12 cellular contexts compared by ENCODE assay signal in the genomic region with DNA sequence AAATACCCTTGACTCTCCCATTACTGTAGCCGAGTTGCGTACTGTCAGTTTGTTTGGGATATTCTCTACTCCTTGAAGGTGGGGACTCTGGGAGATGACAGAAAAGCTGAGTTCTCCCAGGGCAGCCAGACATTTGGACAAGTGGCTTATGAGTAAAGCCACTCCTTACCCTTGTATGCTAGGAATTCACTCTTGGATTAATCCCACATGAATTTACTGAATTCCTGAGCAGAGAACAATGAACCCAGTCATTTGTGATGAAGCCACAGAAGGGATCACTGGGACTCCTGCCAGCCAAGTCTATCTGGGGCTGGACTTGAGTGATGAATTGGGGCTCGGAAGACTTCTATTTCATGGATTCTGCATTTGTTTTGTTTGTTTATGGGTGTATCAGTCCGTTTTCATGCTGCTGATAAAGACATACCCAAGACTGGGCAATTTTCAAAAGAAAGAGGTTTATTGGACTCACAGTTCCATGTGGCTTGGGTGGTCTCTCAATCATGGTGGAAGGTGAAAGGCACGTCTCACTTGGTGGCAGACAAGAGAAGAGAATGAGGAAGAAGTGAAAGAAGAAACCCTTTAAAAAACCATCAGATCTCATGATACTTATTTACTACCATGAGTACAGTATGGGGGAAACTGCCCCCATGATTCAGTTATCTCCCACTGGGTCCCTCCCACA. TPM values are rescaled to one million over a fixed set of nuclear protein-coding genes. Genes with fewer than 3 reads are reported as not detected.
DNase-seq lines count a peak whose midpoint lies in the region; ATAC-seq and TF ChIP-seq lines count a peak whose summit lies in the region.
"Had no signal": no experiment of that assay in that cellular context is flagged by ENCODE, and none has a peak within 500 bp of the region (broad histone marks: within the 10 kb centered on the region; RNA-seq: fewer than 3 reads in every experiment).

No MANE protein-coding gene starts in this region.

- H3K9ac ChIP-seq in skeletal muscle satellite cell (ENCODE audit: low read depth, low read length), result peak overlapping the region; percentile 65

- ATAC-seq in foreskin keratinocyte (peak; percentile 87), HG02973 (IDR thresholded peaks at IDR 0.05; ENCODE audit: unreplicated experiment) (no peak), HG02840 (IDR thresholded peaks at IDR 0.05; ENCODE audit: low FRiP score, unreplicated experiment) (no peak), GM18505 (IDR thresholded peaks at IDR 0.05; ENCODE audit: unreplicated experiment) (no peak)
- ATAC-seq: activated T-cell treated with anti-CD3 and anti-CD28 coated beads, Interleukin-2, amount 50 U/mL, for 72 hours; naive thymus-derived CD8-positive, alpha-beta T cell had no signal

- H3K4me1 ChIP-seq in foreskin keratinocyte (peaks cover 28% of the 10 kb centered on the region), skeletal muscle satellite cell (ENCODE audit: control insufficient read depth, insufficient read depth, low read length) (peaks cover 18% of the 10 kb centered on the region)

- peak overlapping the region; percentile 7 for H3K4me3 ChIP-seq in skeletal muscle satellite cell (ENCODE audit: low read length)

- H3K27ac ChIP-seq in foreskin keratinocyte, result peak overlapping the region; percentile 86

- H3K36me3 ChIP-seq in skeletal muscle satellite cell (ENCODE audit: insufficient read depth, low read length), result no peaks in the 10 kb centered on the region

- peak overlapping the region; percentile 62 for H3K4me2 ChIP-seq in skeletal muscle satellite cell (ENCODE audit: low read length)

- H3K27me3 ChIP-seq in foreskin keratinocyte (no peaks in the 10 kb centered on the region), skeletal muscle satellite cell (ENCODE audit: control insufficient read depth, insufficient read depth, low read length) (no peaks in the 10 kb centered on the region)

- DNase-seq in GM04504 (ENCODE audit: low read depth) (peak; percentile 83), T1000 (lab: John Stamatoyannopoulos, UW) (peak; percentile 70), foreskin keratinocyte (peak; percentile 97 to 99), NCI-H524 treated with DMSO at 0.1 percent for 48 hours (lab: John Stamatoyannopoulos, UW) (no peak)
- DNase-seq: activated T-cell treated with anti-CD3 and anti-CD28 coated beads, Interleukin-2, amount 50 U/mL, for 72 hours; GF-D8; naive thymus-derived CD8-positive, alpha-beta T cell; NCI-H2029 had no signal

- TF ChIP-seq POLR2A in GM18505 (IDR thresholded peaks at IDR 0.05; ENCODE audit: borderline replicate concordance, extremely low read depth, insufficient read depth, insufficient read length), result no peak

- TF ChIP-seq CTCF in foreskin keratinocyte (conservative IDR thresholded peaks at IDR 0.05), result no peak

- H3K9me3 ChIP-seq in skeletal muscle satellite cell (replicated peaks; ENCODE audit: low read length), result no peaks in the 10 kb centered on the region

RNA-seq across cellular contexts. Expression of gene C1orf116, which starts 25.1 kb away (rescaled TPM):
- 76.9 and 78.2 TPM in 2 replicates for total RNA-seq in foreskin keratinocyte
- 56.6 and 69.5 TPM in 2 replicates for polyA plus RNA-seq in foreskin keratinocyte
- total RNA-seq in skeletal muscle satellite cell (2012; rRNA removed), result not detected in 2 replicates
- polyA plus RNA-seq: naive thymus-derived CD8-positive, alpha-beta T cell had no signal

RNA-seq across cellular contexts. Expression of gene FCAMR, which starts 37.2 kb away (rescaled TPM):
- not detected in 2 replicates for total RNA-seq in foreskin keratinocyte
- polyA plus RNA-seq in foreskin keratinocyte, result not detected in 2 replicates
- total RNA-seq in skeletal muscle satellite cell (2012; rRNA removed), result not detected in 2 replicates
- total RNA-seq: activated T-cell treated with anti-CD3 and anti-CD28 coated beads, Interleukin-2, amount 50 U/mL, for 72 hours; naive thymus-derived CD8-positive, alpha-beta T cell had no signal
- polyA plus RNA-seq: naive thymus-derived CD8-positive, alpha-beta T cell had no signal

RNA-seq across cellular contexts. Expression of gene YOD1, which starts 43.5 kb away (rescaled TPM):
- total RNA-seq in foreskin keratinocyte, result 9.3 and 9.6 TPM in 2 replicates
- 1.8 and 2.3 TPM in 2 replicates for polyA plus RNA-seq in foreskin keratinocyte
- total RNA-seq in skeletal muscle satellite cell (2012; rRNA removed), result 4.6 and 4.8 TPM in 2 replicates

RNA-seq across cellular contexts. Expression of gene PFKFB2, which starts 45.6 kb away (rescaled TPM):
- 12.1 and 12.5 TPM in 2 replicates for total RNA-seq in foreskin keratinocyte
- 2.6 and 3.1 TPM in 2 replicates for polyA plus RNA-seq in foreskin keratinocyte
- total RNA-seq in skeletal muscle satellite cell (2012; rRNA removed), result 2.2 and 3.8 TPM in 2 replicates
